ENCODE assay signal across 12 cellular contexts in genomic region chr13:30880756-30881155, GRCh38. TPM values are rescaled to one million over a fixed set of nuclear protein-coding genes. Genes with fewer than 3 reads are reported as not detected.
A peak's percentile ranks its signal among the peaks of the same experiment; 100 is the strongest.
DNase-seq lines count a peak whose midpoint lies in the region; ATAC-seq, FAIRE-seq and TF ChIP-seq lines count a peak whose summit lies in the region.
"Had no signal": no experiment of that assay in that cellular context is flagged by ENCODE, and none has a peak within 500 bp of the region (broad histone marks: within the 10 kb centered on the region; RNA-seq: fewer than 3 reads in every experiment).

No MANE protein-coding gene starts in this region.

- H3K27ac ChIP-seq in mucosa of rectum (ENCODE audit: low read depth in 2 of 2, low read length in 2 of 2) (peak overlapping the region; percentile 11 to 18), uterus (peak overlapping the region; percentile 70 to 74)

- no peaks in the 10 kb centered on the region for H3K36me3 ChIP-seq in mucosa of rectum (ENCODE audit: control insufficient read depth in 2 of 2, insufficient read depth in 2 of 2, low read length in 2 of 2)
- no peaks in the 10 kb centered on the region for H3K36me3 ChIP-seq in uterus

- H3K9ac ChIP-seq in mucosa of rectum (ENCODE audit: low read depth in 1 of 2, low read length in 2 of 2), result no peak overlapping the region

- FAIRE-seq in RCC 7860 (lab: Jason Lieb, UNC), result peak; percentile 90

- H3K9me3 ChIP-seq in mucosa of rectum (ENCODE audit: control insufficient read depth in 2 of 2, low read length in 2 of 2), result no peaks in the 10 kb centered on the region
- no peaks in the 10 kb centered on the region for H3K9me3 ChIP-seq in uterus

- no peak overlapping the region for H3K4me3 ChIP-seq in mucosa of rectum (ENCODE audit: low read length in 2 of 2)
- no peak overlapping the region for H3K4me3 ChIP-seq in uterus

- intact Hi-C loops in uterus (cut with DNase I; ENCODE audit: low total_unique reads), result no loop called here

- DNase-seq in RCC 7860 (ENCODE audit: low spot score), result peak; percentile 67
- DNase-seq in uterus, result no peak
- no peak for DNase-seq in stimulated activated CD4-positive, alpha-beta T cell treated with anti-CD3 and anti-CD28 coated beads, Interleukin-15, amount 100 ng/mL, for 24 hours
- DNase-seq: cortex of kidney, NCI-H1417 treated with DMSO at 0.1 percent for 48 hours had no signal

- no peak for TF ChIP-seq CTCF in uterus (IDR thresholded peaks at IDR 0.05)

- peak; percentile 56 for ATAC-seq in esophagus mucosa
- no peak for ATAC-seq in GM18858 (IDR thresholded peaks at IDR 0.05; ENCODE audit: unreplicated experiment)
- no peak for ATAC-seq in HG03108 (IDR thresholded peaks at IDR 0.05; ENCODE audit: unreplicated experiment)
- ATAC-seq in HG03097 (IDR thresholded peaks at IDR 0.05; ENCODE audit: low FRiP score, unreplicated experiment), result no peak

- H3K27me3 ChIP-seq in mucosa of rectum (ENCODE audit: control insufficient read depth in 2 of 2, insufficient read depth in 2 of 2, low read length in 2 of 2), result no peaks in the 10 kb centered on the region
- no peaks in the 10 kb centered on the region for H3K27me3 ChIP-seq in uterus

- H3K4me1 ChIP-seq in mucosa of rectum (ENCODE audit: control insufficient read depth in 2 of 2, insufficient read depth in 2 of 2, low read length in 2 of 2) (no peaks in the 10 kb centered on the region), uterus (peaks cover 6 to 10% of the 10 kb centered on the region in 2 donors)

- TF ChIP-seq POLR2A in uterus (IDR thresholded peaks at IDR 0.05), result no peak

RNA-seq across cellular contexts. Expression of gene MEDAG, which starts 25.3 kb away (rescaled TPM):
- 2.7 TPM for total RNA-seq in esophagus mucosa
- 10 to 100 TPM; 16.5 to 45.9 (median 19.1) TPM for total RNA-seq in uterus
- total RNA-seq: activated CD8-positive, alpha-beta memory T cell treated with anti-CD3 and anti-CD28 coated beads for 36 hours had no signal

RNA-seq across cellular contexts. Expression of gene TEX26, which starts 51.7 kb away (rescaled TPM):
- total RNA-seq in esophagus mucosa (not detected), uterus (1 to 10 TPM in 1 of 4 donors, not detected in 3; 1.2 TPM)
- total RNA-seq: activated CD8-positive, alpha-beta memory T cell treated with anti-CD3 and anti-CD28 coated beads for 36 hours; lung microvascular endothelial cell had no signal
